In genomic region chrX:1435241-1435900, GRCh38 we compare ENCODE assay signal across 1 cellular context.
TF ChIP-seq lines count a peak whose summit lies in the region.

No MANE protein-coding gene starts in this region.

TF ChIP-seq in IMR-90, 13 proteins besides CTCF, POLR2A, EP300 and RAD21:
- TF ChIP-seq MXI1 (IDR thresholded peaks at IDR 0.05; ENCODE audit: borderline replicate concordance, low read depth, low read length): no peak
- TF ChIP-seq CHD1 (IDR thresholded peaks at IDR 0.05; ENCODE audit: low read depth, low read length): no peak
- no peak for TF ChIP-seq MAFK (IDR thresholded peaks at IDR 0.05; ENCODE audit: low read depth, low read length)
- no peak for TF ChIP-seq RFX5 (IDR thresholded peaks at IDR 0.05; ENCODE audit: low read depth, low read length)
- no peak for TF ChIP-seq USF2 (IDR thresholded peaks at IDR 0.05; ENCODE audit: low read depth, low read length)
- TF ChIP-seq FOS (IDR thresholded peaks at IDR 0.05; ENCODE audit: low read depth, low read length): no peak
- TF ChIP-seq CEBPB (IDR thresholded peaks at IDR 0.05; ENCODE audit: low read depth, low read length): no peak
